ENCODE assay signal across 1 cellular context in genomic region chr7:93923291-93923690, GRCh38.
TF ChIP-seq lines count a peak whose summit lies in the region.

No MANE protein-coding gene starts in this region.

TF ChIP-seq in IMR-90, 13 proteins besides CTCF, POLR2A, EP300 and RAD21 (continued from another document):
- TF ChIP-seq, protein P1, sequence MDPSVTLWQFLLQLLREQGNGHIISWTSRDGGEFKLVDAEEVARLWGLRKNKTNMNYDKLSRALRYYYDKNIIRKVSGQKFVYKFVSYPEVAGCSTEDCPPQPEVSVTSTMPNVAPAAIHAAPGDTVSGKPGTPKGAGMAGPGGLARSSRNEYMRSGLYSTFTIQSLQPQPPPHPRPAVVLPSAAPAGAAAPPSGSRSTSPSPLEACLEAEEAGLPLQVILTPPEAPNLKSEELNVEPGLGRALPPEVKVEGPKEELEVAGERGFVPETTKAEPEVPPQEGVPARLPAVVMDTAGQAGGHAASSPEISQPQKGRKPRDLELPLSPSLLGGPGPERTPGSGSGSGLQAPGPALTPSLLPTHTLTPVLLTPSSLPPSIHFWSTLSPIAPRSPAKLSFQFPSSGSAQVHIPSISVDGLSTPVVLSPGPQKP (IDR thresholded peaks at IDR 0.05; ENCODE audit: borderline replicate concordance, low read depth, low read length) = no peak
- TF ChIP-seq RFX5 (IDR thresholded peaks at IDR 0.05; ENCODE audit: low read depth, low read length) (no peak), SMC3 (IDR thresholded peaks at IDR 0.05; ENCODE audit: low read depth, low read length) (no peak), MXI1 (IDR thresholded peaks at IDR 0.05; ENCODE audit: borderline replicate concordance, low read depth, low read length) (no peak), MAZ (IDR thresholded peaks at IDR 0.05; ENCODE audit: borderline replicate concordance, low read depth, low read length) (no peak), BHLHE40 (IDR thresholded peaks at IDR 0.05; ENCODE audit: low read depth, low read length) (no peak)
TF ChIP-seq in IMR-90: peak in this region for 0.
